In the genomic region with DNA sequence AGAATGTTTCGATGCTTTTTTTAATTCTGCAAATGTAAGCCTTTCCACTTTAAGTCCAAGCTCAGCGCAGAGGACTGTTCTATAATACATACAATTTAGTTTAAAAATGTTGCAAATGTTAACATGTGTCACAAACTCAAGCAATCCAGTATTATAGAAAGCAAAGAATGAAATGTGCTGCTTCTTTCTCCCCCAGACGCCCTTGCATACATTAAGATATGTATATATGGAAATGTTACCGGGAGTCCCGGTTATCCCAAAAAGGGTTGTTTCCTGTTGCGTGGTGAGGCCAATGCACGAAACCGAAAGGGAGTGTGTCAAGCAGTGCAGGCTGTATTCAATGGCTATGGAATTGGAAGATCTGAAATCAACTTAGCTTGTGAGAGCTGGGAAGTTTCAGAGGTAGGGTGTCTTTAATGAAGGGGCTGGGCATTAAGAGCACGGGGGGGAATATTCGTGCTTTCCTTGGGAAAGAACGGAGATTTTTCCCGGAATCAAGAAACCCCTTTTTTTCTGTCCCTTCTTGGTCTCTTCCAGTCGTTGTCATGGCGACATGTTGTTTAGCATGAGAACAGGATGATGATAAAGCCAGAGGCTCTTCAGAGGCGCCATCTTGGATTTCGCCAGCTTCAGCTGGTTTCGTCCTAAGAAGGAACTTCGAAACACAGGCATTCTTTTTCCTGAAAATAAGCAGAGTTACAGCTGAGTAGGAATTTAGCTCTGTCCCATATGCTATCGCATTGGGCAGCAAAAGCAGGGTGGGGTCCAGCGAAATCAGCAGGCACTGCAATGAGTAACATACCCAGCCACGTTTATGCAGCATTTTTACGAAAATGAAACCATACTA, we compare ENCODE assay signal across 8 cellular contexts. TPM values are rescaled to one million over a fixed set of nuclear protein-coding genes. Genes with fewer than 3 reads are reported as not detected.
DNase-seq lines count a peak whose midpoint lies in the region; ATAC-seq, FAIRE-seq and TF ChIP-seq lines count a peak whose summit lies in the region.

No MANE protein-coding gene starts in this region.

- H3K27ac ChIP-seq in WERI-Rb-1 (peak overlapping the region; percentile 96), small intestine (ENCODE audit: low read depth in 1 of 2, low read length in 1 of 2) (peak overlapping the region; percentile 99 to 100)

- H3K4me1 ChIP-seq in small intestine (ENCODE audit: control insufficient read depth in 2 of 2, insufficient read depth in 1 of 2, low read depth in 1 of 2, low read length in 1 of 2) = peaks cover 5 to 11% of the 10 kb centered on the region in 2 donors

- H3K27me3 ChIP-seq in WERI-Rb-1 (ENCODE audit: insufficient read depth, low read depth, severe bottlenecking) (no peaks in the 10 kb centered on the region), bronchial epithelial cell (ENCODE audit: control insufficient read depth, insufficient read depth, low read length) (no peaks in the 10 kb centered on the region), small intestine (ENCODE audit: control insufficient read depth in 2 of 2, insufficient read depth in 2 of 2, low read length in 2 of 2) (no peaks in the 10 kb centered on the region)

- FAIRE-seq in bronchial epithelial cell (lab: Jason Lieb, UNC) (no peak), small intestine (lab: Jason Lieb, UNC) (no peak)

- CTCF ChIA-PET in AG04449 (lab: Yijun Ruan, JAX) = interaction anchor here (0.6 to 6.7 kb wide), 29 partner anchors 10 to 251 kb away, joined by 3 to 210 read pairs (median 5); partner anchors contain the start of genes NQO2, RIPK1, SERPINB1 and SERPINB6

- whole genome bisulfite sequencing in small intestine, 3 donors = 0% methylated on average over 22 of the region's 22 CpGs

- DNase-seq in AG04449 (ENCODE audit: low read depth, low spot score) (peak; percentile 77), NCI-H2227 (lab: John Stamatoyannopoulos, UW; ENCODE audit: unreplicated experiment) (peak; percentile 95), WERI-Rb-1 (peak; percentile 94), bronchial epithelial cell (ENCODE audit: low read depth) (peak; percentile 92), iPS-NIHi7 (ENCODE audit: extremely low spot score) (peak; percentile 56), small intestine (peak; percentile 99)

- ATAC-seq in GM18873 (IDR thresholded peaks at IDR 0.05; ENCODE audit: low FRiP score, unreplicated experiment) (peak; percentile 60), HG03135 (IDR thresholded peaks at IDR 0.05; ENCODE audit: unreplicated experiment) (peak; percentile 73)

- peak overlapping the region; percentile 71 for H3K4me3 ChIP-seq in AG04449 (ENCODE audit: low read depth, low read length)
- peak overlapping the region; percentile 69 for H3K4me3 ChIP-seq in WERI-Rb-1 (ENCODE audit: low read depth, low read length)
- H3K4me3 ChIP-seq in bronchial epithelial cell (ENCODE audit: low read depth, low read length) = peak overlapping the region; percentile 69
- peak overlapping the region; percentile 65 to 91 for H3K4me3 ChIP-seq in small intestine (ENCODE audit: low read depth in 1 of 2, low read length in 2 of 2)

- H3K36me3 ChIP-seq in WERI-Rb-1 = no peaks in the 10 kb centered on the region
- H3K36me3 ChIP-seq in bronchial epithelial cell (ENCODE audit: control insufficient read depth, insufficient read depth, low read length) = no peaks in the 10 kb centered on the region
- no peaks in the 10 kb centered on the region for H3K36me3 ChIP-seq in small intestine (ENCODE audit: control insufficient read depth in 2 of 2, insufficient read depth in 2 of 2, low read length in 2 of 2)

- POLR2A ChIA-PET in AG04449 (lab: Yijun Ruan, JAX) = interaction anchor here (0.6 to 3.0 kb wide), 12 partner anchors 10 to 224 kb away, joined by 3 to 22 read pairs (median 6); partner anchors contain the start of genes NQO2, RIPK1, SERPINB1 and SERPINB6

- H3K9me3 ChIP-seq in WERI-Rb-1 (ENCODE audit: severe bottlenecking) (no peaks in the 10 kb centered on the region), small intestine (ENCODE audit: control insufficient read depth, low read depth) (no peaks in the 10 kb centered on the region)

- TF ChIP-seq CTCF in AG04449 (IDR thresholded peaks at IDR 0.05; ENCODE audit: insufficient read depth, low read length, missing control alignments) (no peak), WERI-Rb-1 (IDR thresholded peaks at IDR 0.05; ENCODE audit: low read depth, low read length) (no peak), bronchial epithelial cell (IDR thresholded peaks at IDR 0.05; ENCODE audit: insufficient read depth, low read length, severe bottlenecking) (no peak)

RNA-seq across cellular contexts. Expression of gene NQO2, which starts 10.1 kb away (rescaled TPM):
- 20.5 and 39.4 TPM in 2 replicates for total RNA-seq in bronchial epithelial cell
- polyA plus RNA-seq in small intestine = 10 to 100 TPM; 35.6 to 84.5 (median 82.1) TPM

RNA-seq across cellular contexts. Expression of gene SERPINB6, which starts 18.2 kb away (rescaled TPM):
- total RNA-seq in bronchial epithelial cell = 34.3 and 48.7 TPM in 2 replicates
- polyA plus RNA-seq in small intestine = 100 to 1,000 TPM; 306 to 539 (median 531) TPM

Comparison
In these comparisons a context has a peak if more than half of its experiments do, and no peak if none do; other contexts are left out.
1. Peak in every context shown above with its lines: DNase-seq, ATAC-seq, H3K4me3 ChIP-seq and H3K27ac ChIP-seq.